ENCODE assay signal across 8 cellular contexts in genomic region chr17:7204335-7204734, GRCh38. TPM values are rescaled to one million over a fixed set of nuclear protein-coding genes. Genes with fewer than 3 reads are reported as not detected.
DNase-seq lines count a peak whose midpoint lies in the region; ATAC-seq and TF ChIP-seq lines count a peak whose summit lies in the region.

No MANE protein-coding gene starts in this region.

- intact Hi-C loops in HCT116 (cut with micrococcal nuclease), result no loop called here
- intact Hi-C loops in heart left ventricle (cut with DNase I), result no loop called here

- WGBS in heart left ventricle, 4 donors, result 74 to 79% (median 75%) methylated on average over 15 of the region's 15 CpGs

- no peaks in the 10 kb centered on the region for H3K27me3 ChIP-seq in HCT116 (ENCODE audit: insufficient read depth, low read length)
- no peaks in the 10 kb centered on the region for H3K27me3 ChIP-seq in heart left ventricle

- no peak for TF ChIP-seq POLR2A in HCT116 (IDR thresholded peaks at IDR 0.05; ENCODE audit: borderline replicate concordance, extremely low read depth, insufficient read depth, insufficient read length)
- TF ChIP-seq POLR2A in heart left ventricle (IDR thresholded peaks at IDR 0.05), result no peak

- H3K9me3 ChIP-seq in HCT116 (ENCODE audit: control insufficient read depth in 1 of 2, insufficient read depth in 1 of 2, low read depth in 1 of 2, low read length in 2 of 2) (no peaks in the 10 kb centered on the region), heart left ventricle (no peaks in the 10 kb centered on the region)

- H2AFZ ChIP-seq in HCT116 (ENCODE audit: low read depth, low read length, poor library complexity, severe bottlenecking), result no peak overlapping the region

- no peak for ATAC-seq in HCT116
- peak in 2 of 4 donors; percentile 1 for ATAC-seq in heart left ventricle

- no peak for DNase-seq in HCT116 (ENCODE audit: low read depth, low spot score)
- peak in 1 of 5 donors; percentile 11 for DNase-seq in heart left ventricle
- no peak for DNase-seq in NCI-H2196 (lab: John Stamatoyannopoulos, UW; ENCODE audit: unreplicated experiment)
- no peak for DNase-seq in GM13976 (ENCODE audit: low spot score)
- DNase-seq in NCI-H187 treated with DMSO at 0.1 percent for 48 hours (lab: John Stamatoyannopoulos, UW), result no peak
- DNase-seq in SHP77 (lab: John Stamatoyannopoulos, UW), result no peak

- TF ChIP-seq CTCF in HCT116 (IDR thresholded peaks at IDR 0.05 in 2 of 3, conservative IDR thresholded peaks at IDR 0.05 in 1 of 3; ENCODE audit: borderline replicate concordance in 1 of 3, insufficient read depth in 1 of 3, low read depth in 2 of 3, low read length in 2 of 3) (no peak), WI38 (IDR thresholded peaks at IDR 0.05; ENCODE audit: low read depth, low read length) (no peak), heart left ventricle (IDR thresholded peaks at IDR 0.05) (no peak), GM13976 (IDR thresholded peaks at IDR 0.05; ENCODE audit: borderline replicate concordance, control extremely low read depth, extremely low read depth, insufficient read depth, missing control alignments) (no peak)

- in situ Hi-C loops in GM13976 (cut with MboI; ENCODE audit: low sequenced_read_pairs, unreplicated experiment), result no loop called here

- no peak overlapping the region for H3K27ac ChIP-seq in HCT116 (ENCODE audit: low read depth, low read length)
- peak overlapping the region in 8 of 12 donors; percentile 52 to 81 (median 68) for H3K27ac ChIP-seq in heart left ventricle
- peak overlapping the region in 16 of 21 experiments; percentile 33 to 80 (median 58) for H3K27ac ChIP-seq in skin epidermis

- H3K79me2 ChIP-seq in HCT116 (ENCODE audit: insufficient read depth, low read length), result no peaks in the 10 kb centered on the region

- POLR2A ChIA-PET in HCT116 (lab: Charles Lee), result interaction anchor here (0.7 kb wide), 1 partner anchor 1225 kb away, joined by 3 read pairs; no protein-coding TSS in a partner anchor

- no peak overlapping the region for H3K4me3 ChIP-seq in HCT116 (replicated peaks in 1 of 2; ENCODE audit: low read depth in 1 of 2, low read length in 2 of 2)
- peak overlapping the region; percentile 57 for H3K4me3 ChIP-seq in WI38 (ENCODE audit: low read depth, low read length)
- peak overlapping the region in 11 of 12 donors; percentile 34 to 79 (median 55) for H3K4me3 ChIP-seq in heart left ventricle
- peak overlapping the region; percentile 31 to 42 (median 34) for H3K4me3 ChIP-seq in skin epidermis

- TF ChIP-seq RAD21 in HCT116 (IDR thresholded peaks at IDR 0.05; ENCODE audit: low read depth), result no peak

- H3K36me3 ChIP-seq in HCT116 (ENCODE audit: control insufficient read depth in 1 of 2, insufficient read depth in 2 of 2, low read length in 2 of 2) (no peaks in the 10 kb centered on the region), heart left ventricle (peaks cover 0 to 32% (median 25%) of the 10 kb centered on the region in 9 donors)

- CTCF ChIA-PET in HCT116 (lab: Charles Lee), result no interaction called here

- H3K4me1 ChIP-seq in HCT116 (ENCODE audit: control insufficient read depth in 1 of 2, insufficient read depth in 2 of 2, low read length in 2 of 2), result peaks cover 8 to 25% of the 10 kb centered on the region in 2 experiments; a peak in 3 of 4 replicates
- H3K4me1 ChIP-seq in heart left ventricle, result peaks cover 0 to 21% (median 5%) of the 10 kb centered on the region in 12 donors

- peak overlapping the region; percentile 71 for H3K4me2 ChIP-seq in HCT116 (ENCODE audit: low read length)

- RAD21 ChIA-PET in HCT116 (lab: Charles Lee; ENCODE audit: low non-redundant PET in 1 of 2, low total read pairs in 2 of 2, uncharacterized antibody in 2 of 2, unreplicated experiment in 2 of 2), result no interaction called here

- no peaks in the 10 kb centered on the region for H4K20me1 ChIP-seq in HCT116 (ENCODE audit: insufficient read depth)

- H3K9ac ChIP-seq in HCT116 (ENCODE audit: low read length), result no peak overlapping the region

- BruUV-seq in HCT116 (replicated peaks; lab: Mats Ljungman, UMichigan), result no TSS peak

- no peaks in the 10 kb centered on the region for H3K9me2 ChIP-seq in HCT116 (ENCODE audit: insufficient read depth)

TF ChIP-seq in HCT116, 20 proteins besides CTCF, POLR2A, EP300 and RAD21:
- TF ChIP-seq CBX3 (IDR thresholded peaks at IDR 0.05; ENCODE audit: low read depth) (no peak), ZBTB33 (IDR thresholded peaks at IDR 0.05; ENCODE audit: extremely low read depth, insufficient replicate concordance, low read length) (no peak), EZH2phosphoT487 (IDR thresholded peaks at IDR 0.05; ENCODE audit: borderline replicate concordance) (no peak), YY1 (IDR thresholded peaks at IDR 0.05; ENCODE audit: extremely low read depth, insufficient replicate concordance, low read depth, low read length) (no peak)
TF ChIP-seq in HCT116: peak in this region for 0.

RNA-seq across cellular contexts. Expression of gene DLG4, which starts 15.3 kb away (rescaled TPM):
- total RNA-seq in HCT116 (2021; ENCODE audit: unreplicated experiment) (15.0 TPM), heart left ventricle (10 to 100 TPM; 12.0 to 24.3 (median 16.6) TPM)
- 15.3 and 16.8 TPM in 2 replicates for polyA plus RNA-seq in HCT116 (2012)
- polyA plus RNA-seq in heart left ventricle, result 10 to 100 TPM in 1 of 2 donors, 1 to 10 TPM in 1; 5.3 to 15.5 TPM

RNA-seq across cellular contexts. Expression of gene ACADVL, which starts 15.4 kb away (rescaled TPM):
- total RNA-seq in HCT116 (2021; ENCODE audit: unreplicated experiment) (554 TPM), heart left ventricle (1,000 to 10,000 TPM in 7 of 9 donors, 100 to 1,000 TPM in 2; 874 to 2,110 (median 1,385) TPM)
- polyA plus RNA-seq in HCT116 (2012), result 616 and 680 TPM in 2 replicates
- 1,000 to 10,000 TPM in 1 of 2 donors, 100 to 1,000 TPM in 1; 601 to 2,758 TPM for polyA plus RNA-seq in heart left ventricle

RNA-seq across cellular contexts. Expression of gene ASGR1, which starts 25.2 kb away (rescaled TPM):
- 1.2 TPM for total RNA-seq in HCT116 (2021; ENCODE audit: unreplicated experiment)
- 2.0 and 2.1 TPM in 2 replicates for polyA plus RNA-seq in HCT116 (2012)
- 1 to 10 TPM in 3 of 9 donors, under 1 TPM in 3, not detected in 3; 0.23 to 3.5 (median 0.72) TPM for total RNA-seq in heart left ventricle
- under 1 TPM; 0.19 to 0.64 TPM for polyA plus RNA-seq in heart left ventricle

RNA-seq across cellular contexts. Expression of gene DVL2, which starts 30.0 kb away (rescaled TPM):
- 69.7 TPM for total RNA-seq in HCT116 (2021; ENCODE audit: unreplicated experiment)
- polyA plus RNA-seq in HCT116 (2012), result 47.1 and 53.4 TPM in 2 replicates
- 10 to 100 TPM; 14.0 to 28.6 (median 17.8) TPM for total RNA-seq in heart left ventricle
- 10 to 100 TPM; 13.0 to 15.6 TPM for polyA plus RNA-seq in heart left ventricle

RNA-seq across cellular contexts. Expression of gene PHF23, which starts 34.9 kb away (rescaled TPM):
- total RNA-seq in HCT116 (2021; ENCODE audit: unreplicated experiment), result 48.5 TPM
- 21.5 and 35.2 TPM in 2 replicates for polyA plus RNA-seq in HCT116 (2012)
- 10 to 100 TPM; 19.1 to 36.7 (median 23.0) TPM for total RNA-seq in heart left ventricle
- polyA plus RNA-seq in heart left ventricle, result 10 to 100 TPM; 13.7 to 31.8 TPM

Comparison
In these comparisons a context has a peak if more than half of its experiments do, and no peak if none do; other contexts are left out.
1. H3K4me3 ChIP-seq: peak in WI38 (single experiment), heart left ventricle (11 of 12) and skin epidermis (7 of 7); none in HCT116 (0 of 2).